Comparison of ENCODE assay signal across 22 cellular contexts in the genomic region with DNA sequence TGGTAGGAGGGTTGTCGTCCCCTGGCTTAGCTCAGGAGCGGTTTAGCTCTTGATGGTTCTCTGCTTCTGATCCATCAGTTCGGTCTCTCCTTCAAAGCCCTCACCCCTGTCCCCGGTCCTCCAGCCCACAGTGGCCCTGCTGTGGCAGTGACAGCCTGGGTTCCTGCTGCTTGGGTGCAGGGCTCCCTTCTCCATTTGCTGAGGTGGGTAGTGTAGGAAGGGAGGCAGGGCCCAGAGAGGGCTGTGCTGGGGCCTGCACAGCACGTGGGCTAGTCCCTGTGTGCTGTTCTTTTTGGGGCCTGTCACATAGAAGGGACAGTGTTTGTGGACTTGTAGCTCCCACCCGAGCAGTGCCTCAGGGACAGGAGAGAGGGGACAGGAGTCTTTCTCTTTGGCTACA. TPM values are rescaled to one million over a fixed set of nuclear protein-coding genes. Genes with fewer than 3 reads are reported as not detected.
A peak's percentile ranks its signal among the peaks of the same experiment; 100 is the strongest.
DNase-seq lines count a peak whose midpoint lies in the region; ATAC-seq, FAIRE-seq and TF ChIP-seq lines count a peak whose summit lies in the region.
"Had no signal": no experiment of that assay in that cellular context is flagged by ENCODE, and none has a peak within 500 bp of the region (broad histone marks: within the 10 kb centered on the region; RNA-seq: fewer than 3 reads in every experiment).

No MANE protein-coding gene starts in this region.

- no peak for ATAC-seq in HepG2
- no peak for ATAC-seq in right lobe of liver

- peak overlapping the region in 1 of 2 experiments; percentile 27 for H3K23ac ChIP-seq in mesenchymal stem cell (ENCODE audit: low read length in 2 of 2)

- H3K27ac ChIP-seq in HepG2 (ENCODE audit: extremely low read length, insufficient read depth, low read length) = no peak overlapping the region
- H3K27ac ChIP-seq in right lobe of liver = peak overlapping the region in 1 of 3 donors; percentile 53
- H3K27ac ChIP-seq in mesenchymal stem cell (ENCODE audit: low read length, poor library complexity, severe bottlenecking) = no peak overlapping the region
- H3K27ac ChIP-seq in spleen = peak overlapping the region in 6 of 8 donors; percentile 26 to 79 (median 66)
- peak overlapping the region; percentile 43 to 68 for H3K27ac ChIP-seq in uterus

- BruUV-seq in HepG2 (replicated peaks; lab: Mats Ljungman, UMichigan) = no TSS peak

- CTCF ChIA-PET in HepG2 (lab: Yijun Ruan, JAX; ENCODE audit: low intra/inter-chr PET ratio, low total read pairs) (no interaction called here), HEK293T (lab: Yijun Ruan, JAX) (no interaction called here)

- H2BK120ac ChIP-seq in mesenchymal stem cell (ENCODE audit: low read depth, low read length) = no peak overlapping the region

- H3K36me3 ChIP-seq in HepG2 (replicated peaks in 1 of 2; ENCODE audit: control insufficient read depth in 1 of 2, insufficient read depth in 2 of 2, low read length in 2 of 2) (peaks cover 21 to 44% of the 10 kb centered on the region in 2 experiments), right lobe of liver (peaks cover 0 to 7% (median 3%) of the 10 kb centered on the region in 4 donors), mesenchymal stem cell (ENCODE audit: control insufficient read depth in 1 of 2, insufficient read depth in 2 of 2, low read depth in 1 of 2, low read length in 2 of 2) (peaks cover 21 to 32% of the 10 kb centered on the region in 2 experiments), spleen (peaks cover 0 to 78% (median 21%) of the 10 kb centered on the region in 6 donors), uterus (no peaks in the 10 kb centered on the region)

- DNase-seq in HepG2 (ENCODE audit: low spot score) (no peak), right lobe of liver (no peak), mesenchymal stem cell (no peak), spleen (no peak), uterus (no peak), HEK293T (ENCODE audit: extremely low spot score) (no peak), HTR-8/SVneo (ENCODE audit: insufficient read length, low spot score) (no peak)
- no peak for DNase-seq in effector CD4-positive, alpha-beta T cell
- DNase-seq: activated CD4-positive, alpha-beta memory T cell treated with anti-CD3 and anti-CD28 coated beads, Interleukin-2, amount 10 ng/mL, durations not matched to agents 7 days and 5 days; activated CD4-positive, CD25-positive, alpha-beta regulatory T cell treated with anti-CD3 and anti-CD28 coated beads, Interleukin-2, amount 50 U/mL, for 72 hours; BE2C; cerebellar nuclear complex; DMS79 treated with DMSO at 0.1 percent for 48 hours; effector CD8-positive, alpha-beta T cell; foreskin melanocyte; Karpas-422; NCI-H526; stimulated activated CD4-positive, alpha-beta T cell treated with anti-CD3 and anti-CD28 coated beads, Interleukin-15, amount 100 ng/mL, for 24 hours had no signal

- H3K9ac ChIP-seq in HepG2 (ENCODE audit: insufficient read depth, low read depth, low read length) = no peak overlapping the region
- no peak overlapping the region for H3K9ac ChIP-seq in mesenchymal stem cell (ENCODE audit: low read length)

- TF ChIP-seq RAD21 in HepG2 (CRISPR knock-in tag; IDR thresholded peaks at IDR 0.05) = no peak

- POLR2A ChIA-PET in HepG2 (lab: Yijun Ruan, JAX) = interaction anchor here (0.7 kb wide), 1 partner anchor 16 kb away, joined by 3 read pairs; no protein-coding TSS in a partner anchor
- POLR2A ChIA-PET in HEK293T (lab: Yijun Ruan, JAX) = interaction anchor here (2.8 kb wide), 1 partner anchor 19 kb away, joined by 14 read pairs; a partner anchor contains a TSS

- H3K4me3 ChIP-seq in HepG2 (replicated peaks in 1 of 3; ENCODE audit: insufficient read depth in 1 of 3, low read depth in 2 of 3, low read length in 3 of 3) (no peak overlapping the region), right lobe of liver (no peak overlapping the region), mesenchymal stem cell (ENCODE audit: insufficient read depth in 1 of 2, low read depth in 1 of 2, low read length in 2 of 2) (no peak overlapping the region), spleen (no peak overlapping the region), uterus (no peak overlapping the region)

- TF ChIP-seq POLR2A in HepG2 (IDR thresholded peaks at IDR 0.05; ENCODE audit: insufficient read depth in 1 of 2, low read depth in 2 of 2, low read length in 2 of 2) = no peak
- TF ChIP-seq POLR2A in right lobe of liver (IDR thresholded peaks at IDR 0.05) = no peak
- no peak for TF ChIP-seq POLR2A in spleen (IDR thresholded peaks at IDR 0.05)
- TF ChIP-seq POLR2A in uterus (IDR thresholded peaks at IDR 0.05) = no peak

- intact Hi-C loops in HepG2 (cut with micrococcal nuclease; ENCODE audit: unreplicated experiment) (no loop called here), right lobe of liver (cut with DNase I) (no loop called here), spleen (cut with DNase I; ENCODE audit: low total_unique reads) (no loop called here), uterus (cut with DNase I; ENCODE audit: low total_unique reads) (no loop called here)

- H3K18ac ChIP-seq in mesenchymal stem cell (ENCODE audit: low read depth in 1 of 2, low read length in 2 of 2) = peak overlapping the region in 1 of 2 experiments; percentile 27

- H3K4me1 ChIP-seq in HepG2 (ENCODE audit: insufficient read depth, low read length) (peaks cover 24% of the 10 kb centered on the region), right lobe of liver (peaks cover 0 to 20% (median 0%) of the 10 kb centered on the region in 4 donors), mesenchymal stem cell (ENCODE audit: control insufficient read depth, insufficient read depth, low read depth, low read length) (peaks cover 21% of the 10 kb centered on the region), spleen (peaks cover 10 to 47% (median 23%) of the 10 kb centered on the region in 6 donors), uterus (peaks cover 8 to 21% of the 10 kb centered on the region in 2 donors)
- H3K4me1 ChIP-seq: BE2C had no signal

- H3K4me2 ChIP-seq in HepG2 (ENCODE audit: low read depth, low read length) (no peak overlapping the region), mesenchymal stem cell (ENCODE audit: low read length, poor library complexity, severe bottlenecking) (no peak overlapping the region)

- in situ Hi-C loops in HepG2 (cut with HindIII; ENCODE audit: extremely low pct_ligation_motif_present, low pct_unique_long_range_greater_than_20kb) = no loop called here

- peak overlapping the region; percentile 33 for H2BK15ac ChIP-seq in mesenchymal stem cell (ENCODE audit: low read depth, poor library complexity, severe bottlenecking)

- no peak overlapping the region for H2AK5ac ChIP-seq in mesenchymal stem cell (ENCODE audit: low read length, severe bottlenecking)

- no peak for TF ChIP-seq EP300 in HepG2 (IDR thresholded peaks at IDR 0.05; ENCODE audit: low read depth in 2 of 2, low read length in 2 of 2)
- no peak for TF ChIP-seq EP300 in HepG2 (CRISPR knock-in tag; IDR thresholded peaks at IDR 0.05; ENCODE audit: borderline replicate concordance)

- H3K27me3 ChIP-seq in HepG2 (ENCODE audit: control insufficient read depth in 1 of 2, insufficient read depth in 2 of 2, low read length in 2 of 2) (no peaks in the 10 kb centered on the region), right lobe of liver (no peaks in the 10 kb centered on the region), mesenchymal stem cell (ENCODE audit: control insufficient read depth in 1 of 2, insufficient read depth in 1 of 2, low read length in 2 of 2) (no peaks in the 10 kb centered on the region), spleen (replicated peaks in 1 of 7) (no peaks in the 10 kb centered on the region), uterus (no peaks in the 10 kb centered on the region)
- H3K27me3 ChIP-seq: BE2C had no signal

- H3K9me3 ChIP-seq in HepG2 (ENCODE audit: low read length) (no peaks in the 10 kb centered on the region), right lobe of liver (no peaks in the 10 kb centered on the region), mesenchymal stem cell (ENCODE audit: control insufficient read depth, low read length) (no peaks in the 10 kb centered on the region), spleen (no peaks in the 10 kb centered on the region), uterus (no peaks in the 10 kb centered on the region)
- H3K9me3 ChIP-seq: BE2C had no signal

- no peak overlapping the region for H2AFZ ChIP-seq in HepG2 (ENCODE audit: low read length)
- no peak overlapping the region for H2AFZ ChIP-seq in mesenchymal stem cell (ENCODE audit: low read depth, low read length)

- H2BK12ac ChIP-seq in mesenchymal stem cell (ENCODE audit: low read length in 2 of 2) = peak overlapping the region; percentile 5 to 64

- 86% methylated on average over 5 of the region's 6 CpGs for WGBS in HepG2 (ENCODE audit: low lambda C conversion rate)
- no CpG with 5 or more reads among the region's 6 CpGs for WGBS in right lobe of liver (ENCODE audit: insufficient coverage, low coverage, low lambda C conversion rate, missing lambda C conversion rate)
- WGBS in mesenchymal stem cell = 94% methylated on average over 4 of the region's 6 CpGs
- 78 to 93% (median 85%) methylated on average over 6 of the region's 6 CpGs for WGBS in spleen, 5 donors

- peak overlapping the region in 1 of 2 experiments; percentile 49 for H3K14ac ChIP-seq in mesenchymal stem cell (ENCODE audit: low read length in 2 of 2)

- no peaks in the 10 kb centered on the region for H3K79me2 ChIP-seq in HepG2 (ENCODE audit: insufficient read depth, low read length)

- no peak for TF ChIP-seq CTCF in HepG2 (CRISPR knock-in tag; IDR thresholded peaks at IDR 0.05)
- TF ChIP-seq CTCF in right lobe of liver (IDR thresholded peaks at IDR 0.05) = no peak
- no peak for TF ChIP-seq CTCF in spleen (IDR thresholded peaks at IDR 0.05 in 8 of 11, conservative IDR thresholded peaks at IDR 0.05 in 3 of 11)
- TF ChIP-seq CTCF in uterus (IDR thresholded peaks at IDR 0.05) = no peak

- no peak overlapping the region for H2BK5ac ChIP-seq in mesenchymal stem cell (ENCODE audit: low read depth, low read length, poor library complexity, severe bottlenecking)

- no peak overlapping the region for H3K4ac ChIP-seq in mesenchymal stem cell (ENCODE audit: low read depth in 1 of 2, low read length in 2 of 2)

- peak overlapping the region; percentile 69 for H4K91ac ChIP-seq in mesenchymal stem cell (ENCODE audit: low read length)

- no peak for FAIRE-seq in HepG2 (lab: Jason Lieb, UNC)
- FAIRE-seq in HTR-8/SVneo (lab: Jason Lieb, UNC) = no peak
- FAIRE-seq: astrocyte, islet of Langerhans, RCC 7860, TTC549 had no signal

- peak overlapping the region; percentile 47 for H4K8ac ChIP-seq in mesenchymal stem cell (ENCODE audit: low read length)

- H4K20me1 ChIP-seq in HepG2 (ENCODE audit: insufficient read depth, low read length) = peaks cover 3% of the 10 kb centered on the region; the same call in 1 of the 2 replicates

- peaks cover 28% of the 10 kb centered on the region for H3K79me1 ChIP-seq in mesenchymal stem cell (replicated peaks; ENCODE audit: low read length, poor library complexity, severe bottlenecking)

RNA-seq across cellular contexts. Expression of a gene that starts 18.3 kb away (rescaled TPM):
- total RNA-seq in HepG2 (2016; rRNA removed; fragmentation: Illumina TruSeq; extraction: Trizol) (20.8 and 32.6 TPM in 2 replicates), right lobe of liver (10 to 100 TPM; 24.2 to 47.1 (median 29.6) TPM), spleen (100 to 1,000 TPM in 1 of 7 donors, 10 to 100 TPM in 6; 66.6 to 101 (median 94.1) TPM), uterus (10 to 100 TPM in 2 of 4 donors, 1 to 10 TPM in 2; 3.8 to 91.2 (median 26.0) TPM)
- total RNA-seq in HepG2 (2016; cell fraction: cytosol; rRNA removed; fragmentation: Illumina TruSeq; extraction: Trizol; ENCODE audit: low read depth) = 26.4 and 26.9 TPM in 2 replicates
- total RNA-seq in HepG2 (2016; cell fraction: insoluble cytoplasmic fraction; rRNA removed; fragmentation: Illumina TruSeq; extraction: Trizol) = 17.2 and 32.1 TPM in 2 replicates
- total RNA-seq in HepG2 (2016; cell fraction: membrane; rRNA removed; fragmentation: Illumina TruSeq; extraction: Trizol) = 23.6 and 28.5 TPM in 2 replicates
- 32.2 and 37.2 TPM in 2 replicates for total RNA-seq in HepG2 (2016; cell fraction: nucleus; rRNA removed; fragmentation: Illumina TruSeq; extraction: Trizol)
- polyA plus RNA-seq in HepG2 (2011; rRNA removed) (134 and 150 TPM in 2 replicates), spleen (10 to 100 TPM; 24.8 to 77.8 (median 59.5) TPM)
- polyA plus RNA-seq in HepG2 (2011; cell fraction: cytosol; rRNA removed) = 37.1 and 46.4 TPM in 2 replicates
- 1,312 and 1,888 TPM in 2 replicates for polyA plus RNA-seq in HepG2 (2011; cell fraction: nucleus; rRNA removed)
- 125 and 137 TPM in 2 replicates for polyA plus RNA-seq in HepG2 (2012)
- polyA plus RNA-seq in HepG2 (2016; cell fraction: cytosol; fragmentation: Illumina TruSeq; extraction: Trizol; ENCODE audit: low read depth) = 5.0 and 5.4 TPM in 2 replicates
- polyA plus RNA-seq in HepG2 (2016; cell fraction: insoluble cytoplasmic fraction; fragmentation: Illumina TruSeq; extraction: Trizol; ENCODE audit: low read depth) = 15.7 and 19.0 TPM in 2 replicates
- 16.7 and 22.4 TPM in 2 replicates for polyA plus RNA-seq in HepG2 (2016; cell fraction: membrane; fragmentation: Illumina TruSeq; extraction: Trizol; ENCODE audit: low read depth)
- polyA plus RNA-seq in HepG2 (2016; cell fraction: nucleus; fragmentation: Illumina TruSeq; extraction: Trizol; ENCODE audit: insufficient read depth, low read depth) = 121 and 131 TPM in 2 replicates
- 36.2 and 133 TPM in 2 replicates for polyA minus RNA-seq in HepG2 (2011; rRNA and poly(A)+ RNA removed; ENCODE audit: low replicate concordance)
- polyA minus RNA-seq in HepG2 (2011; cell fraction: cytosol; rRNA and poly(A)+ RNA removed) = 52.6 and 54.1 TPM in 2 replicates
- polyA minus RNA-seq in HepG2 (2011; cell fraction: nucleus; rRNA and poly(A)+ RNA removed) = 148 and 161 TPM in 2 replicates
- polyA plus RNA-seq in mesenchymal stem cell (2013, experiment 1 of 2) = 38.5 TPM
- polyA plus RNA-seq in mesenchymal stem cell (2013, experiment 2 of 2) = 37.2 TPM

RNA-seq across cellular contexts. Expression of a gene that starts 40.6 kb away (rescaled TPM):
- total RNA-seq in HepG2 (2016; rRNA removed; fragmentation: Illumina TruSeq; extraction: Trizol) (5.2 and 10.6 TPM in 2 replicates), right lobe of liver (10 to 100 TPM in 4 of 6 experiments, 1 to 10 TPM in 2; 9.0 to 26.0 (median 12.0) TPM), spleen (100 to 1,000 TPM in 3 of 7 donors, 10 to 100 TPM in 4; 33.5 to 135 (median 51.1) TPM), uterus (100 to 1,000 TPM in 1 of 4 donors, 10 to 100 TPM in 1, 1 to 10 TPM in 2; 7.4 to 122 (median 15.5) TPM)
- 1.5 and 1.8 TPM in 2 replicates for total RNA-seq in HepG2 (2016; cell fraction: cytosol; rRNA removed; fragmentation: Illumina TruSeq; extraction: Trizol; ENCODE audit: low read depth)
- total RNA-seq in HepG2 (2016; cell fraction: insoluble cytoplasmic fraction; rRNA removed; fragmentation: Illumina TruSeq; extraction: Trizol) = 4.9 and 7.5 TPM in 2 replicates
- total RNA-seq in HepG2 (2016; cell fraction: membrane; rRNA removed; fragmentation: Illumina TruSeq; extraction: Trizol) = 3.4 and 4.1 TPM in 2 replicates
- total RNA-seq in HepG2 (2016; cell fraction: nucleus; rRNA removed; fragmentation: Illumina TruSeq; extraction: Trizol) = 6.8 and 8.0 TPM in 2 replicates
- polyA plus RNA-seq in HepG2 (2011; rRNA removed) (6.8 and 7.8 TPM in 2 replicates), spleen (10 to 100 TPM in 1 of 3 donors, 1 to 10 TPM in 2; 4.7 to 27.8 (median 6.2) TPM)
- 1.9 and 2.2 TPM in 2 replicates for polyA plus RNA-seq in HepG2 (2011; cell fraction: cytosol; rRNA removed)
- polyA plus RNA-seq in HepG2 (2011; cell fraction: nucleus; rRNA removed) = 23.6 and 26.5 TPM in 2 replicates
- 6.2 and 9.6 TPM in 2 replicates for polyA plus RNA-seq in HepG2 (2012)
- 0.61 and 0.68 TPM in 2 replicates for polyA plus RNA-seq in HepG2 (2016; cell fraction: cytosol; fragmentation: Illumina TruSeq; extraction: Trizol; ENCODE audit: low read depth)
- 4.4 and 7.0 TPM in 2 replicates for polyA plus RNA-seq in HepG2 (2016; cell fraction: insoluble cytoplasmic fraction; fragmentation: Illumina TruSeq; extraction: Trizol; ENCODE audit: low read depth)
- 1.6 and 1.8 TPM in 2 replicates for polyA plus RNA-seq in HepG2 (2016; cell fraction: membrane; fragmentation: Illumina TruSeq; extraction: Trizol; ENCODE audit: low read depth)
- polyA plus RNA-seq in HepG2 (2016; cell fraction: nucleus; fragmentation: Illumina TruSeq; extraction: Trizol; ENCODE audit: insufficient read depth, low read depth) = 16.3 and 16.6 TPM in 2 replicates
- 11.8 and 14.9 TPM in 2 replicates for polyA minus RNA-seq in HepG2 (2011; rRNA and poly(A)+ RNA removed; ENCODE audit: low replicate concordance)
- 4.9 and 5.0 TPM in 2 replicates for polyA minus RNA-seq in HepG2 (2011; cell fraction: cytosol; rRNA and poly(A)+ RNA removed)
- polyA minus RNA-seq in HepG2 (2011; cell fraction: nucleus; rRNA and poly(A)+ RNA removed) = 17.0 and 20.4 TPM in 2 replicates
- 6.3 TPM for polyA plus RNA-seq in mesenchymal stem cell (2013, experiment 1 of 2)
- polyA plus RNA-seq in mesenchymal stem cell (2013, experiment 2 of 2) = 6.1 TPM

RNA-seq across cellular contexts. Expression of a gene that starts 41.6 kb away (rescaled TPM):
- 43.6 and 62.9 TPM in 2 replicates for total RNA-seq in HepG2 (2016; rRNA removed; fragmentation: Illumina TruSeq; extraction: Trizol)
- 20.6 and 23.0 TPM in 2 replicates for total RNA-seq in HepG2 (2016; cell fraction: cytosol; rRNA removed; fragmentation: Illumina TruSeq; extraction: Trizol; ENCODE audit: low read depth)
- total RNA-seq in HepG2 (2016; cell fraction: insoluble cytoplasmic fraction; rRNA removed; fragmentation: Illumina TruSeq; extraction: Trizol) = 44.0 and 64.1 TPM in 2 replicates
- total RNA-seq in HepG2 (2016; cell fraction: membrane; rRNA removed; fragmentation: Illumina TruSeq; extraction: Trizol) = 44.5 and 45.0 TPM in 2 replicates
- 39.9 and 48.4 TPM in 2 replicates for total RNA-seq in HepG2 (2016; cell fraction: nucleus; rRNA removed; fragmentation: Illumina TruSeq; extraction: Trizol)
- 63.3 and 64.4 TPM in 2 replicates for polyA plus RNA-seq in HepG2 (2011; rRNA removed)
- 36.2 and 47.1 TPM in 2 replicates for polyA plus RNA-seq in HepG2 (2011; cell fraction: cytosol; rRNA removed)
- polyA plus RNA-seq in HepG2 (2011; cell fraction: nucleus; rRNA removed) = 87.7 and 89.1 TPM in 2 replicates
- 22.1 and 34.4 TPM in 2 replicates for polyA plus RNA-seq in HepG2 (2012)
- 20.4 and 20.5 TPM in 2 replicates for polyA plus RNA-seq in HepG2 (2016; cell fraction: cytosol; fragmentation: Illumina TruSeq; extraction: Trizol; ENCODE audit: low read depth)
- polyA plus RNA-seq in HepG2 (2016; cell fraction: insoluble cytoplasmic fraction; fragmentation: Illumina TruSeq; extraction: Trizol; ENCODE audit: low read depth) = 37.7 and 50.5 TPM in 2 replicates
- polyA plus RNA-seq in HepG2 (2016; cell fraction: membrane; fragmentation: Illumina TruSeq; extraction: Trizol; ENCODE audit: low read depth) = 30.9 and 35.9 TPM in 2 replicates
- polyA plus RNA-seq in HepG2 (2016; cell fraction: nucleus; fragmentation: Illumina TruSeq; extraction: Trizol; ENCODE audit: insufficient read depth, low read depth) = 108 and 110 TPM in 2 replicates
- 56.0 and 95.0 TPM in 2 replicates for polyA minus RNA-seq in HepG2 (2011; rRNA and poly(A)+ RNA removed; ENCODE audit: low replicate concordance)
- polyA minus RNA-seq in HepG2 (2011; cell fraction: cytosol; rRNA and poly(A)+ RNA removed) = 11.3 and 14.0 TPM in 2 replicates
- polyA minus RNA-seq in HepG2 (2011; cell fraction: nucleus; rRNA and poly(A)+ RNA removed) = 13.9 and 15.5 TPM in 2 replicates
- 10 to 100 TPM in 4 of 6 experiments, 1 to 10 TPM in 2; 8.5 to 13.6 (median 10.2) TPM for total RNA-seq in right lobe of liver
- polyA plus RNA-seq in mesenchymal stem cell (2013, experiment 1 of 2) = 8.4 TPM
- 9.2 TPM for polyA plus RNA-seq in mesenchymal stem cell (2013, experiment 2 of 2)
- total RNA-seq in spleen = 10 to 100 TPM; 31.0 to 58.1 (median 35.4) TPM
- polyA plus RNA-seq in spleen = 10 to 100 TPM; 40.8 to 87.8 (median 68.9) TPM
- total RNA-seq in uterus = 100 to 1,000 TPM in 1 of 4 donors, 10 to 100 TPM in 3; 17.4 to 102 (median 20.6) TPM

RNA-seq across cellular contexts. Expression of a gene that starts 50.8 kb away (rescaled TPM):
- total RNA-seq in HepG2 (2016; rRNA removed; fragmentation: Illumina TruSeq; extraction: Trizol) (53.9 and 86.7 TPM in 2 replicates), right lobe of liver (10 to 100 TPM; 32.8 to 71.4 (median 44.6) TPM), spleen (10 to 100 TPM; 44.0 to 97.8 (median 75.1) TPM), uterus (10 to 100 TPM in 3 of 4 donors, 1 to 10 TPM in 1; 3.1 to 31.9 (median 14.0) TPM)
- 27.2 and 32.8 TPM in 2 replicates for total RNA-seq in HepG2 (2016; cell fraction: cytosol; rRNA removed; fragmentation: Illumina TruSeq; extraction: Trizol; ENCODE audit: low read depth)
- total RNA-seq in HepG2 (2016; cell fraction: insoluble cytoplasmic fraction; rRNA removed; fragmentation: Illumina TruSeq; extraction: Trizol) = 51.9 and 87.2 TPM in 2 replicates
- 45.8 and 50.7 TPM in 2 replicates for total RNA-seq in HepG2 (2016; cell fraction: membrane; rRNA removed; fragmentation: Illumina TruSeq; extraction: Trizol)
- total RNA-seq in HepG2 (2016; cell fraction: nucleus; rRNA removed; fragmentation: Illumina TruSeq; extraction: Trizol) = 72.1 and 85.8 TPM in 2 replicates
- polyA plus RNA-seq in HepG2 (2011; rRNA removed) (83.0 and 109 TPM in 2 replicates), spleen (100 to 1,000 TPM in 1 of 3 donors, 10 to 100 TPM in 2; 28.6 to 153 (median 92.6) TPM)
- polyA plus RNA-seq in HepG2 (2011; cell fraction: cytosol; rRNA removed) = 40.2 and 67.1 TPM in 2 replicates
- 384 and 448 TPM in 2 replicates for polyA plus RNA-seq in HepG2 (2011; cell fraction: nucleus; rRNA removed)
- polyA plus RNA-seq in HepG2 (2012) = 33.3 and 59.5 TPM in 2 replicates
- 23.2 and 28.1 TPM in 2 replicates for polyA plus RNA-seq in HepG2 (2016; cell fraction: cytosol; fragmentation: Illumina TruSeq; extraction: Trizol; ENCODE audit: low read depth)
- polyA plus RNA-seq in HepG2 (2016; cell fraction: insoluble cytoplasmic fraction; fragmentation: Illumina TruSeq; extraction: Trizol; ENCODE audit: low read depth) = 41.6 and 52.9 TPM in 2 replicates
- polyA plus RNA-seq in HepG2 (2016; cell fraction: membrane; fragmentation: Illumina TruSeq; extraction: Trizol; ENCODE audit: low read depth) = 32.5 and 33.0 TPM in 2 replicates
- 204 and 230 TPM in 2 replicates for polyA plus RNA-seq in HepG2 (2016; cell fraction: nucleus; fragmentation: Illumina TruSeq; extraction: Trizol; ENCODE audit: insufficient read depth, low read depth)
- polyA minus RNA-seq in HepG2 (2011; rRNA and poly(A)+ RNA removed; ENCODE audit: low replicate concordance) = 30.9 and 126 TPM in 2 replicates
- 30.6 and 31.7 TPM in 2 replicates for polyA minus RNA-seq in HepG2 (2011; cell fraction: cytosol; rRNA and poly(A)+ RNA removed)
- 79.4 and 86.0 TPM in 2 replicates for polyA minus RNA-seq in HepG2 (2011; cell fraction: nucleus; rRNA and poly(A)+ RNA removed)
- polyA plus RNA-seq in mesenchymal stem cell (2013, experiment 1 of 2) = 3.6 TPM
- polyA plus RNA-seq in mesenchymal stem cell (2013, experiment 2 of 2) = 3.5 TPM

Comparison
In these comparisons a context has a peak if more than half of its experiments do, and no peak if none do; other contexts are left out.
1. H3K27ac ChIP-seq: peak in spleen (6 of 8) and uterus (2 of 2); none in HepG2 (single experiment) and mesenchymal stem cell (single experiment).